15 cellular contexts compared by ENCODE assay signal in the genomic region with DNA sequence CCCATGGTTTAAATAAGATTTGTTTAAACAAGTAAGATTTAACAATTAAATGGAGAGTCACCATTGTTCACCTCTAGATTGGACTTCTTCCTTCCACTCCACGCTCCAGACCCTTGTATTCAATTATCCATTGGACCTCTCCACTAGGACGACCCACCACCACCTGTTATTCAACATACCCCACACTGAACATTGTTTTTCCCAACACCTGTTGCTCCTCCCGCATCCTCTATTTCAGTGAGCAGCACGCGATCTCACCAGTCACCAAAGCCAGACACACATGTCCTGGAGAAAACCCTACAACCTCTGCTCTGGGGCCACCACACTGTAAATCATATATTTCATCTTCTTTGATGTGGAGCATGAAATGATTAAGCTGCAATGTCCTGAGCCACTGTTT. TPM values are rescaled to one million over a fixed set of nuclear protein-coding genes. Genes with fewer than 3 reads are reported as not detected.
A peak's percentile ranks its signal among the peaks of the same experiment; 100 is the strongest.
DNase-seq lines count a peak whose midpoint lies in the region; ATAC-seq and TF ChIP-seq lines count a peak whose summit lies in the region.
"Had no signal": no experiment of that assay in that cellular context is flagged by ENCODE, and none has a peak within 500 bp of the region (broad histone marks: within the 10 kb centered on the region; RNA-seq: fewer than 3 reads in every experiment).

No MANE protein-coding gene starts in this region.

- no TSS peak for BruUV-seq in OCI-LY7 (replicated peaks; lab: Mats Ljungman, UMichigan)

- H3K9ac ChIP-seq in iPS-15b (ENCODE audit: low read depth, low read length) = peak overlapping the region; percentile 24

- no peaks in the 10 kb centered on the region for H4K20me1 ChIP-seq in OCI-LY7 (ENCODE audit: insufficient read depth, low read length)

- no peak overlapping the region for H3K4me2 ChIP-seq in OCI-LY7 (ENCODE audit: low read length)

- DNase-seq in activated naive CD4-positive, alpha-beta T cell treated with anti-CD3 and anti-CD28 coated beads for 36 hours = no peak
- no peak for DNase-seq in activated naive CD4-positive, alpha-beta T cell treated with Interleukin-2 at 50 U/mL for 16 hours
- DNase-seq in OCI-LY7 (ENCODE audit: low spot score) = no peak
- DNase-seq in stimulated activated effector memory CD8-positive, alpha-beta T cell treated with anti-CD3 and anti-CD28 coated beads, Interleukin-12 subunit alpha, Interleukin-12 subunit beta, amount 100 ng/mL, for 72 hours (ENCODE audit: low spot score in 2 of 2) = no peak
- no peak for DNase-seq in KG1 (lab: John Stamatoyannopoulos, UW)
- no peak for DNase-seq in activated CD8-positive, alpha-beta T cell treated with anti-CD3 and anti-CD28 coated beads, Interleukin-2, amount 10 ng/mL, durations not matched to agents 7 days and 5 days
- no peak for DNase-seq in stimulated activated naive B cell treated with anti-CD40 and anti-IgM and Interleukin-4, amounts not matched to agents 10 μg/mL and 1 μg/mL and 100 μg/mL, for 72 hours
- DNase-seq: DND-41, NCI-H524 treated with DMSO at 0.1 percent for 48 hours, Right ventricle myocardium superior had no signal

- intact Hi-C loops in activated naive CD4-positive, alpha-beta T cell treated with anti-CD3 and anti-CD28 coated beads for 36 hours (cut with micrococcal nuclease) = loop anchor here (1.0 to 2.0 kb wide), 7 partner anchors 27 to 193 kb away; partner anchors contain the start of gene IL6R
- intact Hi-C loops in OCI-LY7 (cut with micrococcal nuclease; ENCODE audit: unreplicated experiment) = no loop called here

- H3K36me3 ChIP-seq in OCI-LY7 (ENCODE audit: insufficient read depth, low read length) (no peaks in the 10 kb centered on the region), iPS-15b (ENCODE audit: control insufficient read depth, insufficient read depth, low read length) (peaks cover 7% of the 10 kb centered on the region)
- H3K36me3 ChIP-seq: ovary had no signal

- 0 out of 2 replicates have a peak, but pooled peaks have one; percentile 4 for TF ChIP-seq CTCF in OCI-LY7 (conservative IDR thresholded peaks at IDR 0.05; ENCODE audit: low read length)

- no peak for ATAC-seq in stimulated activated effector memory CD8-positive, alpha-beta T cell treated with anti-CD3 and anti-CD28 coated beads, Interleukin-12 subunit alpha, Interleukin-12 subunit beta, amount 100 ng/mL, for 72 hours
- no peak for ATAC-seq in activated CD8-positive, alpha-beta T cell treated with anti-CD3 and anti-CD28 coated beads, Interleukin-2, amount 10 ng/mL, durations not matched to agents 7 days and 5 days
- ATAC-seq in stimulated activated naive B cell treated with anti-CD40 and anti-IgM and Interleukin-4, amounts not matched to agents 10 μg/mL and 1 μg/mL and 100 μg/mL, for 72 hours (replicated peaks) = no peak

- H2AFZ ChIP-seq in OCI-LY7 (ENCODE audit: low read length) = no peak overlapping the region

- peaks cover 3% of the 10 kb centered on the region for H3K27me3 ChIP-seq in iPS-15b (ENCODE audit: control insufficient read depth, insufficient read depth, low read length)
- H3K27me3 ChIP-seq: gastroesophageal sphincter, ovary had no signal

- H3K9me3 Mint-ChIP-seq in activated naive CD4-positive, alpha-beta T cell treated with anti-CD3 and anti-CD28 coated beads for 36 hours = no peaks in the 10 kb centered on the region
- no peaks in the 10 kb centered on the region for H3K9me3 Mint-ChIP-seq in stimulated activated effector memory CD8-positive, alpha-beta T cell treated with anti-CD3 and anti-CD28 coated beads, Interleukin-12 subunit alpha, Interleukin-12 subunit beta, amount 100 ng/mL, for 72 hours
- no peaks in the 10 kb centered on the region for H3K9me3 Mint-ChIP-seq in activated CD8-positive, alpha-beta T cell treated with anti-CD3 and anti-CD28 coated beads, Interleukin-2, amount 10 ng/mL, durations not matched to agents 7 days and 5 days (ENCODE audit: insufficient read depth)
- H3K9me3 Mint-ChIP-seq in stimulated activated naive B cell treated with anti-CD40 and anti-IgM and Interleukin-4, amounts not matched to agents 10 μg/mL and 1 μg/mL and 100 μg/mL, for 72 hours = no peaks in the 10 kb centered on the region

- no peaks in the 10 kb centered on the region for H3K27me3 Mint-ChIP-seq in activated naive CD4-positive, alpha-beta T cell treated with anti-CD3 and anti-CD28 coated beads for 36 hours (ENCODE audit: low read depth)
- peaks cover 23% of the 10 kb centered on the region for H3K27me3 Mint-ChIP-seq in activated CD8-positive, alpha-beta T cell treated with anti-CD3 and anti-CD28 coated beads, Interleukin-2, amount 10 ng/mL, durations not matched to agents 7 days and 5 days (ENCODE audit: low read depth)
- H3K27me3 Mint-ChIP-seq in stimulated activated naive B cell treated with anti-CD40 and anti-IgM and Interleukin-4, amounts not matched to agents 10 μg/mL and 1 μg/mL and 100 μg/mL, for 72 hours = peaks cover 28 to 29% of the 10 kb centered on the region in 2 donors

- peaks cover 28% of the 10 kb centered on the region for H3K4me1 Mint-ChIP-seq in activated naive CD4-positive, alpha-beta T cell treated with anti-CD3 and anti-CD28 coated beads for 36 hours (ENCODE audit: low read depth)
- H3K4me1 Mint-ChIP-seq in stimulated activated effector memory CD8-positive, alpha-beta T cell treated with anti-CD3 and anti-CD28 coated beads, Interleukin-12 subunit alpha, Interleukin-12 subunit beta, amount 100 ng/mL, for 72 hours = peaks cover 35% of the 10 kb centered on the region
- H3K4me1 Mint-ChIP-seq in activated CD8-positive, alpha-beta T cell treated with anti-CD3 and anti-CD28 coated beads, Interleukin-2, amount 10 ng/mL, durations not matched to agents 7 days and 5 days (ENCODE audit: low read depth) = peaks cover 22% of the 10 kb centered on the region
- H3K4me1 Mint-ChIP-seq in stimulated activated naive B cell treated with anti-CD40 and anti-IgM and Interleukin-4, amounts not matched to agents 10 μg/mL and 1 μg/mL and 100 μg/mL, for 72 hours = peaks cover 22% of the 10 kb centered on the region in 2 donors

- H3K9me2 ChIP-seq in OCI-LY7 (ENCODE audit: insufficient read depth, low read length) = no peaks in the 10 kb centered on the region

- H3K4me3 Mint-ChIP-seq in activated naive CD4-positive, alpha-beta T cell treated with anti-CD3 and anti-CD28 coated beads for 36 hours = no peak overlapping the region
- H3K4me3 Mint-ChIP-seq in stimulated activated effector memory CD8-positive, alpha-beta T cell treated with anti-CD3 and anti-CD28 coated beads, Interleukin-12 subunit alpha, Interleukin-12 subunit beta, amount 100 ng/mL, for 72 hours = peak overlapping the region; percentile 90
- no peak overlapping the region for H3K4me3 Mint-ChIP-seq in activated CD8-positive, alpha-beta T cell treated with anti-CD3 and anti-CD28 coated beads, Interleukin-2, amount 10 ng/mL, durations not matched to agents 7 days and 5 days
- no peak overlapping the region for H3K4me3 Mint-ChIP-seq in stimulated activated naive B cell treated with anti-CD40 and anti-IgM and Interleukin-4, amounts not matched to agents 10 μg/mL and 1 μg/mL and 100 μg/mL, for 72 hours

- H3K36me3 Mint-ChIP-seq in activated naive CD4-positive, alpha-beta T cell treated with anti-CD3 and anti-CD28 coated beads for 36 hours (ENCODE audit: low read depth) = peaks cover 1% of the 10 kb centered on the region
- H3K36me3 Mint-ChIP-seq in stimulated activated effector memory CD8-positive, alpha-beta T cell treated with anti-CD3 and anti-CD28 coated beads, Interleukin-12 subunit alpha, Interleukin-12 subunit beta, amount 100 ng/mL, for 72 hours = peaks cover 19% of the 10 kb centered on the region
- peaks cover 9% of the 10 kb centered on the region for H3K36me3 Mint-ChIP-seq in activated CD8-positive, alpha-beta T cell treated with anti-CD3 and anti-CD28 coated beads, Interleukin-2, amount 10 ng/mL, durations not matched to agents 7 days and 5 days (ENCODE audit: low read depth)
- H3K36me3 Mint-ChIP-seq in stimulated activated naive B cell treated with anti-CD40 and anti-IgM and Interleukin-4, amounts not matched to agents 10 μg/mL and 1 μg/mL and 100 μg/mL, for 72 hours = peaks cover 7 to 15% of the 10 kb centered on the region in 2 donors

- no peaks in the 10 kb centered on the region for H3K9me3 ChIP-seq in OCI-LY7 (ENCODE audit: low read length)
- H3K9me3 ChIP-seq in iPS-15b (ENCODE audit: control insufficient read depth, insufficient read depth, low read length) = no peaks in the 10 kb centered on the region
- H3K9me3 ChIP-seq: gastroesophageal sphincter, ovary had no signal

- CTCF ChIA-PET in activated naive CD4-positive, alpha-beta T cell treated with anti-CD3 and anti-CD28 coated beads for 36 hours (lab: Charles Lee) = interaction anchor here (0.6 to 14.8 kb wide), 8 partner anchors 8 to 852 kb away, joined by 3 to 234 read pairs (median 4); partner anchors contain the start of gene ATP8B2
- CTCF ChIA-PET in OCI-LY7 (lab: Charles Lee; ENCODE audit: unreplicated experiment) = no interaction called here
- CTCF ChIA-PET in activated CD8-positive, alpha-beta T cell treated with anti-CD3 and anti-CD28 coated beads, Interleukin-2, amount 10 ng/mL, durations not matched to agents 7 days and 5 days (lab: Charles Lee) = interaction anchor here (0.7 to 13.1 kb wide), 8 partner anchors 8 to 125 kb away, joined by 3 to 158 read pairs (median 3); partner anchors contain the start of gene ATP8B2

- no peaks in the 10 kb centered on the region for H3K79me2 ChIP-seq in OCI-LY7 (ENCODE audit: insufficient read depth, low read depth, low read length)

- POLR2A ChIA-PET in OCI-LY7 (lab: Charles Lee) = no interaction called here
- POLR2A ChIA-PET in activated CD8-positive, alpha-beta T cell treated with anti-CD3 and anti-CD28 coated beads, Interleukin-2, amount 10 ng/mL, durations not matched to agents 7 days and 5 days (lab: Charles Lee) = no interaction called here

- H3K27ac Mint-ChIP-seq in activated naive CD4-positive, alpha-beta T cell treated with anti-CD3 and anti-CD28 coated beads for 36 hours = peak overlapping the region; percentile 55
- H3K27ac Mint-ChIP-seq in stimulated activated effector memory CD8-positive, alpha-beta T cell treated with anti-CD3 and anti-CD28 coated beads, Interleukin-12 subunit alpha, Interleukin-12 subunit beta, amount 100 ng/mL, for 72 hours = peak overlapping the region; percentile 48
- no peak overlapping the region for H3K27ac Mint-ChIP-seq in activated CD8-positive, alpha-beta T cell treated with anti-CD3 and anti-CD28 coated beads, Interleukin-2, amount 10 ng/mL, durations not matched to agents 7 days and 5 days
- H3K27ac Mint-ChIP-seq in stimulated activated naive B cell treated with anti-CD40 and anti-IgM and Interleukin-4, amounts not matched to agents 10 μg/mL and 1 μg/mL and 100 μg/mL, for 72 hours = no peak overlapping the region

- no peak overlapping the region for H3K27ac ChIP-seq in OCI-LY7 (ENCODE audit: low read depth, low read length, poor library complexity, severe bottlenecking)

- no peaks in the 10 kb centered on the region for H3K4me1 ChIP-seq in OCI-LY7 (ENCODE audit: insufficient read depth, low read length, poor library complexity, severe bottlenecking)
- H3K4me1 ChIP-seq in iPS-15b (ENCODE audit: control insufficient read depth, insufficient read depth, low read length) = peaks cover 4% of the 10 kb centered on the region

- H3K4me3 ChIP-seq in OCI-LY7 (ENCODE audit: low read depth, low read length, poor library complexity, severe bottlenecking) (no peak overlapping the region), iPS-15b (ENCODE audit: low read depth, low read length) (no peak overlapping the region)
- H3K4me3 ChIP-seq: GM23248, ovary had no signal

RNA-seq across cellular contexts. Expression of gene ATP8B2, which starts 28.6 kb away (rescaled TPM):
- 10 to 100 TPM; 28.2 to 28.7 TPM for total RNA-seq in activated naive CD4-positive, alpha-beta T cell treated with anti-CD3 and anti-CD28 coated beads for 36 hours
- 20.3 and 28.8 TPM in 2 replicates for total RNA-seq in OCI-LY7 (2014; rRNA removed; shearing (Covaris generic))
- 10.2 and 11.5 TPM in 2 replicates for total RNA-seq in OCI-LY7 (2022)
- total RNA-seq in activated CD8-positive, alpha-beta T cell treated with anti-CD3 and anti-CD28 coated beads, Interleukin-2, amount 10 ng/mL, durations not matched to agents 7 days and 5 days = 10 to 100 TPM; 65.3 to 71.6 TPM

RNA-seq across cellular contexts. Expression of gene AQP10, which starts 33.1 kb away (rescaled TPM):
- not detected for total RNA-seq in activated naive CD4-positive, alpha-beta T cell treated with anti-CD3 and anti-CD28 coated beads for 36 hours
- total RNA-seq in OCI-LY7 (2014; rRNA removed; shearing (Covaris generic)) = not detected in 2 replicates
- not detected in 2 replicates for total RNA-seq in OCI-LY7 (2022)
- total RNA-seq in activated CD8-positive, alpha-beta T cell treated with anti-CD3 and anti-CD28 coated beads, Interleukin-2, amount 10 ng/mL, durations not matched to agents 7 days and 5 days = not detected
- total RNA-seq: astrocyte, GM23248 had no signal

RNA-seq across cellular contexts. Expression of gene IL6R, which starts 51.2 kb away (rescaled TPM):
- 10 to 100 TPM; 17.3 to 25.9 TPM for total RNA-seq in activated naive CD4-positive, alpha-beta T cell treated with anti-CD3 and anti-CD28 coated beads for 36 hours
- total RNA-seq in OCI-LY7 (2014; rRNA removed; shearing (Covaris generic)) = not detected in 2 replicates
- not detected in 2 replicates for total RNA-seq in OCI-LY7 (2022)
- total RNA-seq in activated CD8-positive, alpha-beta T cell treated with anti-CD3 and anti-CD28 coated beads, Interleukin-2, amount 10 ng/mL, durations not matched to agents 7 days and 5 days = under 1 TPM; 0.16 to 0.53 TPM

Comparison
In these comparisons a context has a peak if more than half of its experiments do, and no peak if none do; other contexts are left out.
1. H3K27ac Mint-ChIP-seq: peak in activated naive CD4-positive, alpha-beta T cell treated with anti-CD3 and anti-CD28 coated beads for 36 hours (single experiment) and stimulated activated effector memory CD8-positive, alpha-beta T cell treated with anti-CD3 and anti-CD28 coated beads, Interleukin-12 subunit alpha, Interleukin-12 subunit beta, amount 100 ng/mL, for 72 hours (single experiment); none in activated CD8-positive, alpha-beta T cell treated with anti-CD3 and anti-CD28 coated beads, Interleukin-2, amount 10 ng/mL, durations not matched to agents 7 days and 5 days (single experiment) and stimulated activated naive B cell treated with anti-CD40 and anti-IgM and Interleukin-4, amounts not matched to agents 10 μg/mL and 1 μg/mL and 100 μg/mL, for 72 hours (single experiment).
2. RNA of gene IL6R, which starts 51.2 kb away (total RNA-seq): 17.3 to 25.9 TPM in activated naive CD4-positive, alpha-beta T cell treated with anti-CD3 and anti-CD28 coated beads for 36 hours; 0.16 to 0.53 TPM in activated CD8-positive, alpha-beta T cell treated with anti-CD3 and anti-CD28 coated beads, Interleukin-2, amount 10 ng/mL, durations not matched to agents 7 days and 5 days and not detected in OCI-LY7; every median in the first group is over 10 times any median in the second.